Comparison of ENCODE assay signal across 8 cellular contexts in genomic region chrX:102863735-102864134, GRCh38.
A peak's percentile ranks its signal among the peaks of the same experiment; 100 is the strongest.
DNase-seq lines count a peak whose midpoint lies in the region; ATAC-seq, FAIRE-seq and TF ChIP-seq lines count a peak whose summit lies in the region.

No MANE protein-coding gene starts in this region.

- FAIRE-seq in astrocyte (lab: Jason Lieb, UNC), result peak; percentile 98

- H3K9me3 Mint-ChIP-seq in astrocyte (ENCODE audit: unreplicated experiment), result no peaks in the 10 kb centered on the region

- H3K4me2 ChIP-seq in astrocyte (ENCODE audit: low read length), result no peak overlapping the region
- H3K4me2 ChIP-seq in hepatocyte, result no peak overlapping the region
- no peak overlapping the region for H3K4me2 ChIP-seq in smooth muscle cell

- H3K27me3 ChIP-seq in astrocyte (ENCODE audit: insufficient read depth, low read length) (no peaks in the 10 kb centered on the region), hepatocyte (no peaks in the 10 kb centered on the region), smooth muscle cell (ENCODE audit: low read depth) (no peaks in the 10 kb centered on the region)

- H4K20me1 ChIP-seq in astrocyte (ENCODE audit: insufficient read depth, low read length), result no peaks in the 10 kb centered on the region
- no peaks in the 10 kb centered on the region for H4K20me1 ChIP-seq in hepatocyte (ENCODE audit: insufficient read depth, poor library complexity, severe bottlenecking)
- H4K20me1 ChIP-seq in smooth muscle cell (ENCODE audit: low read depth), result no peaks in the 10 kb centered on the region

- H3K4me3 Mint-ChIP-seq in astrocyte (ENCODE audit: unreplicated experiment), result no peak overlapping the region

- H3K9me3 ChIP-seq in astrocyte (ENCODE audit: insufficient read depth, low read depth, low read length) (no peaks in the 10 kb centered on the region), hepatocyte (ENCODE audit: low read depth) (no peaks in the 10 kb centered on the region), smooth muscle cell (replicated peaks; ENCODE audit: low read depth) (no peaks in the 10 kb centered on the region)

- H3K27ac Mint-ChIP-seq in astrocyte (ENCODE audit: unreplicated experiment), result no peak overlapping the region

- H3K79me2 ChIP-seq in astrocyte (ENCODE audit: insufficient read depth, low read length), result no peaks in the 10 kb centered on the region
- H3K79me2 ChIP-seq in hepatocyte, result no peaks in the 10 kb centered on the region
- no peaks in the 10 kb centered on the region for H3K79me2 ChIP-seq in smooth muscle cell (ENCODE audit: low read depth)

- TF ChIP-seq CTCF in astrocyte (IDR thresholded peaks at IDR 0.05; ENCODE audit: insufficient read depth, low read depth, low read length), result peak; percentile 76
- TF ChIP-seq CTCF in hepatocyte (IDR thresholded peaks at IDR 0.05; ENCODE audit: poor library complexity), result peak; percentile 74
- peak; percentile 79 for TF ChIP-seq CTCF in smooth muscle cell (IDR thresholded peaks at IDR 0.05; ENCODE audit: borderline replicate concordance, insufficient read depth, poor library complexity, severe bottlenecking)

- H3K27me3 Mint-ChIP-seq in astrocyte (ENCODE audit: low read depth, unreplicated experiment), result no peaks in the 10 kb centered on the region

- ATAC-seq in HG02870 (IDR thresholded peaks at IDR 0.05; ENCODE audit: unreplicated experiment), result peak; percentile 95

- no peaks in the 10 kb centered on the region for H3K36me3 ChIP-seq in astrocyte (ENCODE audit: insufficient read depth, low read length)
- no peaks in the 10 kb centered on the region for H3K36me3 ChIP-seq in hepatocyte (replicated peaks; ENCODE audit: insufficient read depth, low read depth)
- H3K36me3 ChIP-seq in smooth muscle cell (ENCODE audit: low read depth), result no peaks in the 10 kb centered on the region

- H3K4me1 Mint-ChIP-seq in astrocyte (ENCODE audit: low read depth, unreplicated experiment), result peaks cover under 1% of the 10 kb centered on the region

- no peaks in the 10 kb centered on the region for H3F3A ChIP-seq in smooth muscle cell (ENCODE audit: low read depth)

- no peaks in the 10 kb centered on the region for H3K9me2 ChIP-seq in hepatocyte (replicated peaks; ENCODE audit: insufficient read depth)

- H3K27ac ChIP-seq in astrocyte (ENCODE audit: low read depth, low read length) (no peak overlapping the region), hepatocyte (no peak overlapping the region), smooth muscle cell (ENCODE audit: low read depth) (no peak overlapping the region)

- DNase-seq in activated gamma-delta T cell treated with Interleukin-2 at 50 U/mL for 16 hours (peak; percentile 79), activated gamma-delta T cell (lab: John Stamatoyannopoulos, UW) (no peak), NCI-H146 (lab: John Stamatoyannopoulos, UW) (peak; percentile 57), T-helper 22 cell (ENCODE audit: low read depth) (peak; percentile 39), astrocyte (ENCODE audit: low read depth) (peak; percentile 37), hepatocyte (ENCODE audit: low spot score) (peak; percentile 81), smooth muscle cell (lab: John Stamatoyannopoulos, UW; ENCODE audit: unreplicated experiment) (peak; percentile 50)

- H3K4me3 ChIP-seq in astrocyte (ENCODE audit: insufficient read depth, low read depth, low read length) (no peak overlapping the region), hepatocyte (no peak overlapping the region), smooth muscle cell (no peak overlapping the region)

- no peaks in the 10 kb centered on the region for H3K36me3 Mint-ChIP-seq in astrocyte (ENCODE audit: low read depth, unreplicated experiment)

- WGBS in hepatocyte (ENCODE audit: low lambda C conversion rate, missing lambda C conversion rate), result 11% methylated on average over 4 of the region's 4 CpGs
- WGBS in smooth muscle cell (ENCODE audit: low lambda C conversion rate), result 16% methylated on average over 4 of the region's 4 CpGs

- H3K4me1 ChIP-seq in astrocyte (ENCODE audit: insufficient read depth, low read length), result no peaks in the 10 kb centered on the region
- no peaks in the 10 kb centered on the region for H3K4me1 ChIP-seq in hepatocyte (ENCODE audit: insufficient read depth)
- no peaks in the 10 kb centered on the region for H3K4me1 ChIP-seq in smooth muscle cell (ENCODE audit: low read depth)

- H2AFZ ChIP-seq in astrocyte (ENCODE audit: low read depth, low read length) (no peak overlapping the region), hepatocyte (no peak overlapping the region), smooth muscle cell (ENCODE audit: low read depth) (no peak overlapping the region)

- H3K9ac ChIP-seq in astrocyte (ENCODE audit: low read length) (no peak overlapping the region), smooth muscle cell (ENCODE audit: low read depth) (no peak overlapping the region)
